ENCODE assay signal across 7 cellular contexts in genomic region chr11:67318239-67318555, GRCh38. TPM values are rescaled to one million over a fixed set of nuclear protein-coding genes. Genes with fewer than 3 reads are reported as not detected.
DNase-seq lines count a peak whose midpoint lies in the region; ATAC-seq and TF ChIP-seq lines count a peak whose summit lies in the region.

No MANE protein-coding gene starts in this region.

- peaks cover 4% of the 10 kb centered on the region for H3K36me3 Mint-ChIP-seq in T-helper 17 cell (ENCODE audit: low read depth)

- H3K9me3 ChIP-seq in HEK293 (ENCODE audit: control insufficient read depth, insufficient read depth, low read depth, low read length) (no peaks in the 10 kb centered on the region), T-helper 17 cell (ENCODE audit: control insufficient read depth, low read length, poor library complexity, severe bottlenecking) (no peaks in the 10 kb centered on the region), left ventricle myocardium inferior (replicated peaks) (no peaks in the 10 kb centered on the region), smooth muscle cell (replicated peaks; ENCODE audit: low read depth) (no peaks in the 10 kb centered on the region)

- H4K20me1 ChIP-seq in smooth muscle cell (ENCODE audit: low read depth) = no peaks in the 10 kb centered on the region

- CTCF ChIA-PET in HEK293 (lab: Yijun Ruan, JAX) = interaction anchor here (0.5 to 11.2 kb wide), 19 partner anchors 9 to 266 kb away, joined by 3 to 104 read pairs (median 4); partner anchors contain the start of genes ANKRD13D, GRK2 and SSH3

- H3K4me1 ChIP-seq in HEK293 (ENCODE audit: control insufficient read depth, insufficient read depth, low read length) = no peaks in the 10 kb centered on the region
- H3K4me1 ChIP-seq in left ventricle myocardium inferior = peaks cover 30% of the 10 kb centered on the region
- no peaks in the 10 kb centered on the region for H3K4me1 ChIP-seq in smooth muscle cell (ENCODE audit: low read depth)

- DNase-seq in T-helper 17 cell (no peak), left ventricle myocardium inferior (no peak), smooth muscle cell (lab: John Stamatoyannopoulos, UW; ENCODE audit: unreplicated experiment) (no peak), HuH-7 (ENCODE audit: low spot score) (no peak), COR-L47 (lab: John Stamatoyannopoulos, UW) (no peak)

- intact Hi-C loops in left ventricle myocardium inferior (cut with micrococcal nuclease) = loop anchor here (5.0 kb wide), 1 partner anchor 56 kb away; no protein-coding TSS in a partner anchor

- 11% methylated on average over 14 of the region's 14 CpGs for WGBS in smooth muscle cell (ENCODE audit: low lambda C conversion rate)

- no peaks in the 10 kb centered on the region for H3F3A ChIP-seq in smooth muscle cell (ENCODE audit: low read depth)

- no peaks in the 10 kb centered on the region for H3K79me2 ChIP-seq in smooth muscle cell (ENCODE audit: low read depth)

- H2AFZ ChIP-seq in smooth muscle cell (ENCODE audit: low read depth) = peak overlapping the region; percentile 53

- H3K36me3 ChIP-seq in HEK293 (ENCODE audit: control insufficient read depth in 2 of 2, insufficient read depth in 1 of 2, low read length in 2 of 2) = peaks cover 0 to 16% of the 10 kb centered on the region in 2 experiments; a peak in 1 of 3 replicates
- H3K36me3 ChIP-seq in left ventricle myocardium inferior = no peaks in the 10 kb centered on the region
- H3K36me3 ChIP-seq in smooth muscle cell (ENCODE audit: low read depth) = no peaks in the 10 kb centered on the region

- H3K27me3 Mint-ChIP-seq in T-helper 17 cell = no peaks in the 10 kb centered on the region

- peak overlapping the region; percentile 98 for H3K4me3 Mint-ChIP-seq in T-helper 17 cell

- peak overlapping the region; percentile 95 for H3K27ac Mint-ChIP-seq in T-helper 17 cell

- peak; percentile 51 for ATAC-seq in T-helper 17 cell
- ATAC-seq in HG03342 (IDR thresholded peaks at IDR 0.05; ENCODE audit: unreplicated experiment) = no peak

- H3K27ac ChIP-seq in HEK293 (ENCODE audit: extremely low read depth, low read depth, low read length) (no peak overlapping the region; the same call in 1 of the 2 replicates), left ventricle myocardium inferior (replicated peaks) (peak overlapping the region; percentile 98), smooth muscle cell (ENCODE audit: low read depth) (peak overlapping the region; percentile 65)

- H3K9ac ChIP-seq in smooth muscle cell (ENCODE audit: low read depth) = peak overlapping the region; percentile 75

- no peak for TF ChIP-seq CTCF in HEK293 (tag by site-specific recombination; IDR thresholded peaks at IDR 0.05)
- TF ChIP-seq CTCF in left ventricle myocardium inferior (IDR thresholded peaks at IDR 0.05; ENCODE audit: borderline replicate concordance) = no peak
- no peak for TF ChIP-seq CTCF in smooth muscle cell (IDR thresholded peaks at IDR 0.05; ENCODE audit: borderline replicate concordance, insufficient read depth, poor library complexity, severe bottlenecking)

- no peaks in the 10 kb centered on the region for H3K27me3 ChIP-seq in left ventricle myocardium inferior (ENCODE audit: low read depth)
- H3K27me3 ChIP-seq in smooth muscle cell (ENCODE audit: low read depth) = no peaks in the 10 kb centered on the region

- H3K4me2 ChIP-seq in smooth muscle cell = peak overlapping the region; percentile 91

- peaks cover 26% of the 10 kb centered on the region for H3K4me1 Mint-ChIP-seq in T-helper 17 cell

- H3K4me3 ChIP-seq in HEK293 (ENCODE audit: low read depth, low read length) (peak overlapping the region; percentile 75), left ventricle myocardium inferior (peak overlapping the region; percentile 83), smooth muscle cell (peak overlapping the region; percentile 74)

- POLR2A ChIA-PET in HEK293 (lab: Yijun Ruan, JAX) = interaction anchor here (1.0 to 2.6 kb wide), 12 partner anchors 14 to 879 kb away, joined by 3 to 32 read pairs (median 6); partner anchors contain the start of genes ANKRD13D, MRPL11, RAD9A and SSH3

TF ChIP-seq in HEK293, 187 proteins besides CTCF, POLR2A, EP300 and RAD21:
- TF ChIP-seq PATZ1 (tag by site-specific recombination; IDR thresholded peaks at IDR 0.05) (no peak), ZNF121 (tag by site-specific recombination; IDR thresholded peaks at IDR 0.05) (peak; percentile 70; the same call in 1 of the 2 replicates), ZNF600 (tag by site-specific recombination; IDR thresholded peaks at IDR 0.05) (peak; percentile 41; the same call in 1 of the 2 replicates), ZBTB20 (tag by site-specific recombination; IDR thresholded peaks at IDR 0.05) (peak; percentile 79; the same call in 1 of the 2 replicates)

RNA-seq across cellular contexts. Expression of gene SSH3, which starts 14.9 kb away (rescaled TPM):
- total RNA-seq in T-helper 17 cell = 10 to 100 TPM; 12.8 to 17.8 TPM
- total RNA-seq in left ventricle myocardium inferior = 14.9 TPM
- total RNA-seq in smooth muscle cell = 14.9 and 23.9 TPM in 2 replicates
- 29.3 and 47.5 TPM in 2 replicates for polyA plus RNA-seq in smooth muscle cell

RNA-seq across cellular contexts. Expression of gene ANKRD13D, which starts 29.1 kb away (rescaled TPM):
- total RNA-seq in T-helper 17 cell = 100 to 1,000 TPM; 174 to 220 TPM
- total RNA-seq in left ventricle myocardium inferior = 11.8 TPM
- 29.3 and 34.7 TPM in 2 replicates for total RNA-seq in smooth muscle cell
- 52.0 and 63.2 TPM in 2 replicates for polyA plus RNA-seq in smooth muscle cell

RNA-seq across cellular contexts. Expression of gene POLD4, which starts 35.1 kb away (rescaled TPM):
- 10 to 100 TPM; 45.9 to 61.0 TPM for total RNA-seq in T-helper 17 cell
- 47.0 TPM for total RNA-seq in left ventricle myocardium inferior
- total RNA-seq in smooth muscle cell = 61.4 and 78.0 TPM in 2 replicates
- 113 and 133 TPM in 2 replicates for polyA plus RNA-seq in smooth muscle cell

RNA-seq across cellular contexts. Expression of gene GRK2, which starts 51.9 kb away (rescaled TPM):
- total RNA-seq in T-helper 17 cell = 100 to 1,000 TPM; 264 to 276 TPM
- total RNA-seq in left ventricle myocardium inferior = 53.8 TPM
- 18.5 and 22.2 TPM in 2 replicates for total RNA-seq in smooth muscle cell
- 38.9 and 42.5 TPM in 2 replicates for polyA plus RNA-seq in smooth muscle cell

RNA-seq across cellular contexts. Expression of gene CLCF1, which starts 55.2 kb away (rescaled TPM):
- total RNA-seq in T-helper 17 cell (1 to 10 TPM; 7.3 to 7.5 TPM), left ventricle myocardium inferior (0.82 TPM), smooth muscle cell (7.3 and 12.2 TPM in 2 replicates)
- 4.6 and 6.2 TPM in 2 replicates for polyA plus RNA-seq in smooth muscle cell
